ENCODE assay signal across 7 cellular contexts in genomic region chr6:43509984-43510826, GRCh38. TPM values are rescaled to one million over a fixed set of nuclear protein-coding genes. Genes with fewer than 3 reads are reported as not detected.
DNase-seq lines count a peak whose midpoint lies in the region; ATAC-seq lines count a peak whose summit lies in the region.

Gene LRRC73, minus strand, starts transcription at chr6:43510346. Its CDS starts 561 bp downstream, at chr6:43509785.

- peaks cover 17% of the 10 kb centered on the region for H3K4me1 ChIP-seq in mesenchymal stem cell (ENCODE audit: control insufficient read depth, insufficient read depth, low read depth, low read length)

- DNase-seq in NCI-H82 (lab: John Stamatoyannopoulos, UW) (peak; percentile 83), mesenchymal stem cell (peak; percentile 84)
- DNase-seq in activated CD8-positive, alpha-beta memory T cell treated with anti-CD3 and anti-CD28 coated beads for 4 hours (ENCODE audit: low read depth in 2 of 2) = peak; percentile 51 to 52
- peak; percentile 73 to 80 (median 77) for DNase-seq in effector memory CD8-positive, alpha-beta T cell
- peak; percentile 43 to 75 (median 58) for DNase-seq in stimulated activated CD4-positive, alpha-beta T cell treated with anti-CD3 and anti-CD28 coated beads, TNF-alpha, amount 100 ng/mL, for 48 hours (ENCODE audit: low read depth in 3 of 3)

- peaks cover 42% of the 10 kb centered on the region for H3K36me3 Mint-ChIP-seq in effector memory CD8-positive, alpha-beta T cell (ENCODE audit: insufficient read depth)

- no peak within 1 kb of the TSS for H2AK5ac ChIP-seq in mesenchymal stem cell (ENCODE audit: low read length, severe bottlenecking)

- H3K23ac ChIP-seq in mesenchymal stem cell (ENCODE audit: low read length in 2 of 2) = peak within 1 kb of the TSS in 1 of 2 experiments; percentile 88

- H3K27me3 ChIP-seq in mesenchymal stem cell (ENCODE audit: control insufficient read depth in 1 of 2, insufficient read depth in 1 of 2, low read length in 2 of 2) = peaks cover 0 to 19% of the 10 kb centered on the region in 2 experiments

- no peaks in the 10 kb centered on the region for H3K9me3 ChIP-seq in mesenchymal stem cell (ENCODE audit: control insufficient read depth, low read length)

- peak within 1 kb of the TSS; percentile 2 to 86 for H3K27ac Mint-ChIP-seq in effector memory CD8-positive, alpha-beta T cell

- no peak within 1 kb of the TSS for H4K91ac ChIP-seq in mesenchymal stem cell (ENCODE audit: low read length)

- peak within 1 kb of the TSS; percentile 27 for H4K8ac ChIP-seq in mesenchymal stem cell (ENCODE audit: low read length)

- H3K27ac ChIP-seq in mesenchymal stem cell (ENCODE audit: low read length, poor library complexity, severe bottlenecking) = no peak within 1 kb of the TSS

- H2AFZ ChIP-seq in mesenchymal stem cell (ENCODE audit: low read depth, low read length) = peak within 1 kb of the TSS; percentile 80

- no peaks in the 10 kb centered on the region for H3K9me3 Mint-ChIP-seq in effector memory CD8-positive, alpha-beta T cell

- peak within 1 kb of the TSS; percentile 64 for H2BK15ac ChIP-seq in mesenchymal stem cell (ENCODE audit: low read depth, poor library complexity, severe bottlenecking)

- peak within 1 kb of the TSS in 1 of 2 experiments; percentile 95 for H3K14ac ChIP-seq in mesenchymal stem cell (ENCODE audit: low read length in 2 of 2)

- H3K4me3 ChIP-seq in mesenchymal stem cell (ENCODE audit: insufficient read depth in 1 of 2, low read depth in 1 of 2, low read length in 2 of 2) = peak within 1 kb of the TSS; percentile 65 to 76

- no peak within 1 kb of the TSS for H2BK5ac ChIP-seq in mesenchymal stem cell (ENCODE audit: low read depth, low read length, poor library complexity, severe bottlenecking)

- peak within 1 kb of the TSS in 1 of 2 experiments; percentile 24 for H3K4ac ChIP-seq in mesenchymal stem cell (ENCODE audit: low read depth in 1 of 2, low read length in 2 of 2)

- H2BK12ac ChIP-seq in mesenchymal stem cell (ENCODE audit: low read length in 2 of 2) = peak within 1 kb of the TSS in 1 of 2 experiments; percentile 51

- H3K4me1 Mint-ChIP-seq in effector memory CD8-positive, alpha-beta T cell (ENCODE audit: low read depth in 2 of 2) = peaks cover 31 to 47% of the 10 kb centered on the region in 2 donors

- peaks cover 11% of the 10 kb centered on the region for H3K79me1 ChIP-seq in mesenchymal stem cell (replicated peaks; ENCODE audit: low read length, poor library complexity, severe bottlenecking)

- H3K18ac ChIP-seq in mesenchymal stem cell (ENCODE audit: low read depth in 1 of 2, low read length in 2 of 2) = peak within 1 kb of the TSS; percentile 24 to 86

- H3K9ac ChIP-seq in mesenchymal stem cell (ENCODE audit: low read length) = peak within 1 kb of the TSS; percentile 87

- 10% methylated on average over 65 of the region's 96 CpGs for WGBS in mesenchymal stem cell

- peak within 1 kb of the TSS; percentile 64 for H3K4me2 ChIP-seq in mesenchymal stem cell (ENCODE audit: low read length, poor library complexity, severe bottlenecking)

- H3K27me3 Mint-ChIP-seq in effector memory CD8-positive, alpha-beta T cell = peaks cover 14 to 26% of the 10 kb centered on the region in 2 donors

- H3K4me3 Mint-ChIP-seq in effector memory CD8-positive, alpha-beta T cell = peak within 1 kb of the TSS; percentile 87 to 88

- peaks cover 48 to 53% of the 10 kb centered on the region in 2 experiments for H3K36me3 ChIP-seq in mesenchymal stem cell (ENCODE audit: control insufficient read depth in 1 of 2, insufficient read depth in 2 of 2, low read depth in 1 of 2, low read length in 2 of 2)

- ATAC-seq in GM18498 (IDR thresholded peaks at IDR 0.05; ENCODE audit: unreplicated experiment) (peak; percentile 73), HG02973 (IDR thresholded peaks at IDR 0.05; ENCODE audit: unreplicated experiment) (peak; percentile 50)
- peak; percentile 79 for ATAC-seq in effector memory CD8-positive, alpha-beta T cell (replicated peaks)

- no peak within 1 kb of the TSS for H2BK120ac ChIP-seq in mesenchymal stem cell (ENCODE audit: low read depth, low read length)

RNA-seq across cellular contexts. Expression of gene LRRC73, which starts in this region (rescaled TPM):
- polyA plus RNA-seq in mesenchymal stem cell (2013, experiment 1 of 2) = 0.44 TPM
- polyA plus RNA-seq in mesenchymal stem cell (2013, experiment 2 of 2) = 0.52 TPM
